Comparison of ENCODE assay signal across 8 cellular contexts in genomic region chr9:136118367-136119258, GRCh38. TPM values are rescaled to one million over a fixed set of nuclear protein-coding genes. Genes with fewer than 3 reads are reported as not detected.
DNase-seq lines count a peak whose midpoint lies in the region; ATAC-seq and TF ChIP-seq lines count a peak whose summit lies in the region.

Gene TMEM250 (minus strand): TSS chr9:136118875. CDS start chr9:136116900, 1,975 bp downstream.

- peak; percentile 24 for TF ChIP-seq CTCF in GM13976 (IDR thresholded peaks at IDR 0.05; ENCODE audit: borderline replicate concordance, control extremely low read depth, extremely low read depth, insufficient read depth, missing control alignments)
- TF ChIP-seq CTCF in heart left ventricle (IDR thresholded peaks at IDR 0.05) = peak in 5 of 12 donors; percentile 5 to 26 (median 8)
- TF ChIP-seq CTCF in transverse colon (IDR thresholded peaks at IDR 0.05) = peak in 2 of 5 experiments; percentile 3 to 44

- CTCF ChIA-PET in T-cell (lab: Charles Lee) = no interaction called here

- TF ChIP-seq EP300 in transverse colon (IDR thresholded peaks at IDR 0.05; ENCODE audit: low read depth) = peak; percentile 19

- H3K27ac ChIP-seq in adipose tissue (ENCODE audit: low read depth, low read length) = peak within 1 kb of the TSS; percentile 61
- H3K27ac ChIP-seq in heart left ventricle = peak within 1 kb of the TSS; percentile 89 to 100 (median 97)
- H3K27ac ChIP-seq in transverse colon = peak within 1 kb of the TSS; percentile 94 to 98 (median 97)

- TF ChIP-seq POLR2A in heart left ventricle (IDR thresholded peaks at IDR 0.05) = peak in 1 of 2 donors; percentile 89
- TF ChIP-seq POLR2A in transverse colon (IDR thresholded peaks at IDR 0.05) = peak; percentile 86

- H3K4me1 ChIP-seq in heart left ventricle (peaks cover 3 to 41% (median 27%) of the 10 kb centered on the region in 12 donors), transverse colon (peaks cover 14 to 34% (median 29%) of the 10 kb centered on the region in 4 donors)

- in situ Hi-C loops in GM13976 (cut with MboI; ENCODE audit: low sequenced_read_pairs, unreplicated experiment) = loop anchor here (10.0 kb wide), 1 partner anchor 154 kb away; the partner anchor contains the start of gene UBAC1
- in situ Hi-C loops in transverse colon (cut with MboI; ENCODE audit: low pct_ligation_motif_present in 1 of 4, low pct_unique_long_range_greater_than_20kb in 1 of 4, low sequenced_read_pairs in 3 of 4) = loop anchor here in 1 of 4 donors (25.0 kb wide), 1 partner anchor 256 kb away; no protein-coding TSS in a partner anchor

- H3K27me3 ChIP-seq in heart left ventricle = no peaks in the 10 kb centered on the region
- H3K27me3 ChIP-seq in transverse colon = peaks cover 5% of the 10 kb centered on the region

- POLR2A ChIA-PET in T-cell (lab: Charles Lee) = no interaction called here

- H3K27me3 Mint-ChIP-seq in T-cell = no peaks in the 10 kb centered on the region

- H3K4me3 ChIP-seq in heart left ventricle = peak within 1 kb of the TSS; percentile 75 to 99 (median 90)
- H3K4me3 ChIP-seq in transverse colon = peak within 1 kb of the TSS; percentile 65 to 93 (median 90)

- DNase-seq in GM13976 (ENCODE audit: low spot score) (peak; percentile 97), NCI-H146 (lab: John Stamatoyannopoulos, UW) (peak; percentile 93), T-cell (peak; percentile 91 to 97 (median 94)), heart left ventricle (peak; percentile 97 to 99 (median 98)), pons (ENCODE audit: low spot score) (peak; percentile 92), transverse colon (peak; percentile 97)

- H3K4me3 Mint-ChIP-seq in T-cell = peak within 1 kb of the TSS; percentile 73 to 82 (median 73)

- ATAC-seq in HG02852 (IDR thresholded peaks at IDR 0.05; ENCODE audit: unreplicated experiment) (peak; percentile 76), T-cell (replicated peaks in 1 of 4) (peak; percentile 91 to 94 (median 92)), heart left ventricle (peak; percentile 90 to 93 (median 91))

- peaks cover 16 to 28% (median 26%) of the 10 kb centered on the region in 3 donors for H3K4me1 Mint-ChIP-seq in T-cell

- H3K9me3 ChIP-seq in heart left ventricle (no peaks in the 10 kb centered on the region), transverse colon (no peaks in the 10 kb centered on the region)

- no peaks in the 10 kb centered on the region for H3K9me3 Mint-ChIP-seq in T-cell

- intact Hi-C loops in heart left ventricle (cut with DNase I) = loop anchor here in 3 of 10 donors (2.0 to 5.0 kb wide), 3 partner anchors 24 to 66 kb away; partner anchors contain the start of gene NACC2 (in 2 of the 3)
- intact Hi-C loops in transverse colon (cut with DNase I; ENCODE audit: low total_unique reads) = loop anchor here (1.0 kb wide), 1 partner anchor 127 kb away; no protein-coding TSS in a partner anchor

- H3K27ac Mint-ChIP-seq in T-cell = peak within 1 kb of the TSS; percentile 73 to 86

- WGBS in adipose tissue, 3 donors = 0% methylated on average over 77 to 126 of the region's 126 CpGs
- 0 to 1% (median 1%) methylated on average over 46 to 126 of the region's 126 CpGs for WGBS in heart left ventricle, 4 donors
- WGBS in transverse colon (ENCODE audit: low coverage in 1 of 2), 2 donors = 0% methylated on average over 5 to 61 of the region's 126 CpGs

- H3K36me3 ChIP-seq in heart left ventricle (peaks cover 0 to 27% (median 19%) of the 10 kb centered on the region in 9 donors), transverse colon (no peaks in the 10 kb centered on the region)

- H3K36me3 Mint-ChIP-seq in T-cell = no peaks in the 10 kb centered on the region

RNA-seq across cellular contexts. Expression of gene TMEM250, which starts in this region (rescaled TPM):
- total RNA-seq in T-cell = 10 to 100 TPM; 21.0 to 77.9 (median 63.0) TPM
- 10 to 100 TPM; 14.9 to 25.9 (median 20.4) TPM for polyA plus RNA-seq in adipose tissue
- 10 to 100 TPM; 15.5 to 34.3 (median 19.9) TPM for total RNA-seq in heart left ventricle
- 10 to 100 TPM; 11.6 to 37.0 TPM for polyA plus RNA-seq in heart left ventricle
- 100 to 1,000 TPM in 2 of 4 donors, 10 to 100 TPM in 2; 50.3 to 187 (median 86.6) TPM for total RNA-seq in transverse colon

Comparison
In these comparisons a context has a peak if more than half of its experiments do, and no peak if none do; other contexts are left out.
1. Peak in every context shown above with its lines: DNase-seq, ATAC-seq, H3K4me3 ChIP-seq and H3K27ac ChIP-seq.